23 cellular contexts compared by ENCODE assay signal in the genomic region with DNA sequence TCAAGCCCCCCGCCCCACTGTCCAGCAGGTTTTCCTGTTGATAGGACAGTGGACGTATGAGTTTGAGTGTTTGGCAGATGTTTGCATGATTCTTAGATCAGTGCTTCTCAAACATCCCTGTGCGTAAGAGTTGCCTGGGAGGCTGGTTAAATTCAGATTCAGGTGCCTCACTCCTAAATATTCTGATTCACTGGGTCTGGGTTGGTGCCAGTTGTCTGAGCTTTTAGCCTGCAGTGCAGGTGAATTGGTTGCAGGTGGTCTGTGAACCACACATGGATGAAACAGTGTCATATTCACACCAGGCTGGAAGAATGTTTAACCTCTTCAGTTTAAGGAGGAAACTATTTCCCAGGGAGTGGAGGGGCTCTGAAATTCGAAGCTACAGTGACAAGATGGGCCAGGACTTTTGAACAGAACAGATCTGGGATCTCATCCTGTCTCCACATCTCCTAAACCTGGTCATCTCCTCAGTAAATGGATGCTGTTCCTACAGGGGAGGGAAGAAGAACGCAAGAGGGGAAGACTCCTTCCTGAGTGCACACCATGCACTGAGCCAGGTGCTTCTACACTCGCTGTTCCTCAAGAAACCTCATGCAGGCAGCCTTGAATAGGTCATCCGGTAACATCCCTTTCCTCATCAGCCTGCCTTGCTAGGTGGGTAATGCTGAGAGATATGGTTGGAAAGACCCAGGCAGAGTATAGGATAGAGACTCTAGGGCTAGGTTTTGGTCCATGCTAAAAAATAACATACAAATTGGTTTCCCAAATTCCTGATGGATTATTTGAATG. TPM values are rescaled to one million over a fixed set of nuclear protein-coding genes. Genes with fewer than 3 reads are reported as not detected.
DNase-seq lines count a peak whose midpoint lies in the region; ATAC-seq, FAIRE-seq and TF ChIP-seq lines count a peak whose summit lies in the region.
"Had no signal": no experiment of that assay in that cellular context is flagged by ENCODE, and none has a peak within 500 bp of the region (broad histone marks: within the 10 kb centered on the region; RNA-seq: fewer than 3 reads in every experiment).

No MANE protein-coding gene starts in this region.

- H3K4me1 ChIP-seq in GM23338 (ENCODE audit: insufficient read depth) (peaks cover 74% of the 10 kb centered on the region), RWPE2 (ENCODE audit: insufficient read depth, poor library complexity, severe bottlenecking) (peaks cover 46% of the 10 kb centered on the region)

- peaks cover 5% of the 10 kb centered on the region for H3K27me3 Mint-ChIP-seq in GM23338 (ENCODE audit: insufficient read depth, low read depth, poor library complexity)
- H3K27me3 Mint-ChIP-seq in nephron progenitor cell (ENCODE audit: low read depth, poor library complexity) = no peaks in the 10 kb centered on the region

- no peak overlapping the region for H3K4me3 ChIP-seq in GM23338
- no peak overlapping the region for H3K4me3 ChIP-seq in RWPE2 (ENCODE audit: severe bottlenecking)
- H3K4me3 ChIP-seq: HAP-1, lower lobe of right lung, prostate gland had no signal

- peaks cover 88% of the 10 kb centered on the region for H3K79me2 ChIP-seq in GM23338 (replicated peaks; ENCODE audit: insufficient read depth)

- H3K36me3 ChIP-seq in GM23338 (ENCODE audit: insufficient read depth) = no peaks in the 10 kb centered on the region
- H3K36me3 ChIP-seq in RWPE2 (ENCODE audit: low read depth) = no peaks in the 10 kb centered on the region
- H3K36me3 ChIP-seq: HAP-1, lower lobe of right lung, prostate gland had no signal

- ATAC-seq in GM23338 (peak; percentile 11), RWPE2 (ENCODE audit: low read depth) (no peak), GM21723 (IDR thresholded peaks at IDR 0.05; ENCODE audit: unreplicated experiment) (no peak), omental fat pad (ENCODE audit: low FRiP score) (no peak), GM21367 (IDR thresholded peaks at IDR 0.05; ENCODE audit: unreplicated experiment) (no peak)
- ATAC-seq: lower lobe of right lung; naive thymus-derived CD8-positive, alpha-beta T cell had no signal

- no peak for TF ChIP-seq POLR2A in GM12891 (IDR thresholded peaks at IDR 0.05; ENCODE audit: low read depth, low read length)

- peaks cover 3% of the 10 kb centered on the region; the same call in 1 of the 3 replicates for H3K36me3 Mint-ChIP-seq in GM23338 (ENCODE audit: low read depth)
- peaks cover 10% of the 10 kb centered on the region for H3K36me3 Mint-ChIP-seq in nephron progenitor cell (ENCODE audit: low read depth)
- H3K36me3 Mint-ChIP-seq: CD8-positive, alpha-beta memory T cell had no signal

- peak overlapping the region; percentile 54 for H3K4me2 ChIP-seq in GM23338

- no peaks in the 10 kb centered on the region for H3K9me3 Mint-ChIP-seq in GM23338
- no peaks in the 10 kb centered on the region for H3K9me3 Mint-ChIP-seq in nephron progenitor cell

- H2AFZ ChIP-seq in GM23338 = no peak overlapping the region

- no peaks in the 10 kb centered on the region for H3K9me2 ChIP-seq in GM23338 (ENCODE audit: insufficient read depth)

- H3F3A ChIP-seq in GM23338 (replicated peaks; ENCODE audit: low read depth) = 0 out of 2 replicates have a peak, but pooled peaks cover 4% of the 10 kb centered on the region

- H4K20me1 ChIP-seq in GM23338 (replicated peaks; ENCODE audit: insufficient read depth) = peaks cover 27% of the 10 kb centered on the region; the same call in 1 of the 2 replicates

- FAIRE-seq in GM12891 (lab: Jason Lieb, UNC) = no peak
- FAIRE-seq: TTC549 had no signal

- peak overlapping the region; percentile 97 for H3K27ac Mint-ChIP-seq in GM23338
- peak overlapping the region; percentile 64 for H3K27ac Mint-ChIP-seq in nephron progenitor cell
- H3K27ac Mint-ChIP-seq: CD8-positive, alpha-beta memory T cell had no signal

- DNase-seq in GM23338 (ENCODE audit: low spot score) = peak; percentile 59
- DNase-seq in NCI-H128 (lab: John Stamatoyannopoulos, UW; ENCODE audit: unreplicated experiment) = peak; percentile 55
- no peak for DNase-seq in RWPE2 (ENCODE audit: low spot score)
- no peak for DNase-seq in nephron progenitor cell
- DNase-seq in GM12891 (ENCODE audit: insufficient read length, low spot score) = no peak
- no peak for DNase-seq in omental fat pad (ENCODE audit: low spot score)
- DNase-seq: activated CD4-positive, alpha-beta T cell treated with anti-CD3 and anti-CD28 coated beads for 48 hours; activated CD8-positive, alpha-beta memory T cell treated with anti-CD3 and anti-CD28 coated beads, Interleukin-2, amount 50 U/mL, for 48 hours; activated gamma-delta T cell treated with Interleukin-2 at 50 U/mL for 16 hours; CD8-positive, alpha-beta memory T cell; central memory CD4-positive, alpha-beta T cell; effector CD4-positive, alpha-beta T cell; head of caudate nucleus; lower lobe of right lung; naive thymus-derived CD8-positive, alpha-beta T cell; NCI-H1694 treated with DMSO at 0.1 percent for 48 hours; NCI-H82; stimulated activated CD4-positive, alpha-beta T cell treated with anti-CD3 and anti-CD28 coated beads, Interleukin-4, amount 100 ng/mL, for 4 hours had no signal

- no peaks in the 10 kb centered on the region for H3K9me3 ChIP-seq in RWPE2 (ENCODE audit: severe bottlenecking)
- H3K9me3 ChIP-seq: HAP-1, lower lobe of right lung, prostate gland had no signal

- TF ChIP-seq CTCF in GM23338 (conservative IDR thresholded peaks at IDR 0.05; ENCODE audit: low read depth in 2 of 2) (peak in 1 of 2 experiments; percentile 41; a peak in 2 of 4 replicates), RWPE2 (IDR thresholded peaks at IDR 0.05; ENCODE audit: poor library complexity, severe bottlenecking) (no peak), nephron progenitor cell (IDR thresholded peaks at IDR 0.05) (no peak), omental fat pad (IDR thresholded peaks at IDR 0.05) (no peak)

- H3K4me3 Mint-ChIP-seq in GM23338 (no peak overlapping the region; the same call in 2 of the 3 replicates), nephron progenitor cell (no peak overlapping the region)
- H3K4me3 Mint-ChIP-seq: CD8-positive, alpha-beta memory T cell; naive thymus-derived CD8-positive, alpha-beta T cell had no signal

- H3K27me3 ChIP-seq in GM23338 (ENCODE audit: insufficient read depth) (no peaks in the 10 kb centered on the region), RWPE2 (ENCODE audit: insufficient read depth, poor library complexity, severe bottlenecking) (no peaks in the 10 kb centered on the region)

- H3K27ac ChIP-seq in GM23338 (ENCODE audit: low read depth) (peak overlapping the region; percentile 26; the same call in 1 of the 2 replicates), RWPE2 (ENCODE audit: poor library complexity, severe bottlenecking) (peak overlapping the region; percentile 94)
- H3K27ac ChIP-seq: lower lobe of right lung, prostate gland had no signal

- peaks cover 90% of the 10 kb centered on the region for H3K4me1 Mint-ChIP-seq in GM23338
- peaks cover 95% of the 10 kb centered on the region for H3K4me1 Mint-ChIP-seq in nephron progenitor cell

TF ChIP-seq in GM23338, 12 proteins besides CTCF, POLR2A, EP300 and RAD21:
- TF ChIP-seq EZH2 (IDR thresholded peaks at IDR 0.05; ENCODE audit: low read depth, unreplicated experiment) = no peak
- TF ChIP-seq NANOG (IDR thresholded peaks at IDR 0.05; ENCODE audit: borderline replicate concordance) = no peak
- TF ChIP-seq CREB1 (CRISPR knock-in tag; IDR thresholded peaks at IDR 0.05; ENCODE audit: low read depth) = no peak
- TF ChIP-seq ZNF331 (CRISPR knock-in tag; IDR thresholded peaks at IDR 0.05; ENCODE audit: low read depth) = no peak

TF ChIP-seq in GM12891, 5 proteins besides CTCF, POLR2A, EP300 and RAD21:
- TF ChIP-seq PAX5 (IDR thresholded peaks at IDR 0.05; ENCODE audit: insufficient read depth, low read length, severe bottlenecking) = no peak
- TF ChIP-seq POLR2AphosphoS5 (IDR thresholded peaks at IDR 0.05; ENCODE audit: low read depth, low read length) = no peak
- no peak for TF ChIP-seq POU2F2 (IDR thresholded peaks at IDR 0.05; ENCODE audit: low read depth, low read length)
- no peak for TF ChIP-seq TAF1 (IDR thresholded peaks at IDR 0.05; ENCODE audit: low read depth, low read length)
- no peak for TF ChIP-seq SPI1 (IDR thresholded peaks at IDR 0.05; ENCODE audit: low read depth, low read length)
TF ChIP-seq in GM12891: peak in this region for 0.

RNA-seq across cellular contexts. Expression of a gene that starts 47.8 kb away (rescaled TPM):
- total RNA-seq in GM23338 (2014; rRNA removed; shearing (Covaris generic)) = 102 and 103 TPM in 2 replicates
- 24.5 and 28.4 TPM in 2 replicates for polyA plus RNA-seq in GM23338 (2016; fragmentation: Nextera tagmentation; extraction: Ambion mirVana)
- 0.06 TPM for polyA plus RNA-seq in GM12891 (2012; ENCODE audit: low read depth, missing spikeins)
- total RNA-seq in omental fat pad = 100 to 1,000 TPM in 2 of 4 donors, 10 to 100 TPM in 2; 81.7 to 123 (median 103) TPM
- total RNA-seq: naive thymus-derived CD8-positive, alpha-beta T cell had no signal
- polyA plus RNA-seq: CD8-positive, alpha-beta memory T cell; naive thymus-derived CD8-positive, alpha-beta T cell had no signal

Comparison
In these comparisons a context has a peak if more than half of its experiments do, and no peak if none do; other contexts are left out.
1. DNase-seq: peak in GM23338 (single experiment) and NCI-H128 (single experiment); none in RWPE2 (single experiment), nephron progenitor cell (single experiment), GM12891 (single experiment) and omental fat pad (single experiment).